Comparison of ENCODE assay signal across 2 cellular contexts in the genomic region with DNA sequence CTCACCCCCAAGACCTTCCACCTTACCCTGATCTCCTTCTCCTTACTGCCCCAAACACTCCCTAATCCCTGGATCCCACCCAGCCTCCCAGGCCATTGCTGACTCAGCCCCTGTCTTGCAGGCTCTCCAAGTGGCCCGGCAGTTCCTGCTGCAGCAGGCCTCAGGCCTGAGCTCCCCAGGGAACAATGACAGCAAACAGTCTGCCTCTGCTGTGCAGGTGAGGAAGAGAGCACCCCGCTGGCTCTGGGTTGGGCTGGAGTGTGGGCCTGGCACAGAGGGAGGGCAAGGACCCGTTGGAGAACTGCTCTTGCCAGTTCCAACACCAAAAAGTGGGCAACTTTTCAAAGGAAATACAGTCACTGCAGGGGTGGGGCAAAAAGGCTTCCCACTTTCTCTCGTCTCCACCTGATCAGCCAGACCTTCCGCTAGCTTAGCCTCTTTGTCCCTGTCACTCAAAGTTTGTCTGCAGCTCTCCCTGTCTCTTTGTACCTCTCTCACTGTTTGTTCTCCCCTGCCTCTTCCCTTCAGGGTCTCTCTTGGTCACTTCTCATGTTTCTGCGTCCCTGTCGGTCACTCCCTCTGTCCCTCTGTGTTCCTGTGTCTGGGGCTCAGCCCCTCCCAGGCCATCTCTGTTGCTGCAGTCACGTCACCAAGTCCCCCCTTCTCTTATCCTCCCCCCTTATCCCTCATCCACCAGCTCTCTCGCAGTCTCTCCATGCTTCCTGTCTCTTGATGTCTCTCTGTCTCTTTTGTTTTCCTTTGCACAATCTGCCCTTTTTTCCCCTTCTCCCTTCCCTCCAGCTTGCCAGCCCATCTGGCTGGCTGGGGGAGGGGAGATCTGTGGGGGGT.
TF ChIP-seq lines count a peak whose summit lies in the region.

No MANE protein-coding gene starts in this region.

TF ChIP-seq in HCT116, 20 proteins besides CTCF, POLR2A, EP300 and RAD21:
- TF ChIP-seq SRF (IDR thresholded peaks at IDR 0.05; ENCODE audit: low read depth) = no peak
- no peak; the same call in 1 of the 2 replicates for TF ChIP-seq JUND (IDR thresholded peaks at IDR 0.05)
- peak; percentile 27; the same call in 1 of the 2 replicates for TF ChIP-seq POLR2AphosphoS5 (IDR thresholded peaks at IDR 0.05; ENCODE audit: low read depth, low read length)
- no peak for TF ChIP-seq CEBPB (IDR thresholded peaks at IDR 0.05; ENCODE audit: low read depth)
- TF ChIP-seq TCF7L2 (IDR thresholded peaks at IDR 0.05; ENCODE audit: borderline replicate concordance, extremely low read depth, insufficient read depth, insufficient read length) = peak; percentile 51
- peak; percentile 66 for TF ChIP-seq SP1 (IDR thresholded peaks at IDR 0.05; ENCODE audit: low read depth)
- TF ChIP-seq, protein P1, sequence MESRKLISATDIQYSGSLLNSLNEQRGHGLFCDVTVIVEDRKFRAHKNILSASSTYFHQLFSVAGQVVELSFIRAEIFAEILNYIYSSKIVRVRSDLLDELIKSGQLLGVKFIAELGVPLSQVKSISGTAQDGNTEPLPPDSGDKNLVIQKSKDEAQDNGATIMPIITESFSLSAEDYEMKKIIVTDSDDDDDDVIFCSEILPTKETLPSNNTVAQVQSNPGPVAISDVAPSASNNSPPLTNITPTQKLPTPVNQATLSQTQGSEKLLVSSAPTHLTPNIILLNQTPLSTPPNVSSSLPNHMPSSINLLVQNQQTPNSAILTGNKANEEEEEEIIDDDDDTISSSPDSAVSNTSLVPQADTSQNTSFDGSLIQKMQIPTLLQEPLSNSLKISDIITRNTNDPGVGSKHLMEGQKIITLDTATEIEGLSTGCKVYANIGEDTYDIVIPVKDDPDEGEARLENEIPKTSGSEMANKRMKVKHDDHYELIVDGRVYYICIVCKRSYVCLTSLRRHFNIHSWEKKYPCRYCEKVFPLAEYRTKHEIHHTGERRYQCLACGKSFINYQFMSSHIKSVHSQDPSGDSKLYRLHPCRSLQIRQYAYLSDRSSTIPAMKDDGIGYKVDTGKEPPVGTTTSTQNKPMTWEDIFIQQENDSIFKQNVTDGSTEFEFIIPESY (IDR thresholded peaks at IDR 0.05; ENCODE audit: extremely low read depth, insufficient replicate concordance, low read length) = no peak
- no peak for TF ChIP-seq SIN3A (IDR thresholded peaks at IDR 0.05; ENCODE audit: low read depth)
- TF ChIP-seq, protein P2, sequence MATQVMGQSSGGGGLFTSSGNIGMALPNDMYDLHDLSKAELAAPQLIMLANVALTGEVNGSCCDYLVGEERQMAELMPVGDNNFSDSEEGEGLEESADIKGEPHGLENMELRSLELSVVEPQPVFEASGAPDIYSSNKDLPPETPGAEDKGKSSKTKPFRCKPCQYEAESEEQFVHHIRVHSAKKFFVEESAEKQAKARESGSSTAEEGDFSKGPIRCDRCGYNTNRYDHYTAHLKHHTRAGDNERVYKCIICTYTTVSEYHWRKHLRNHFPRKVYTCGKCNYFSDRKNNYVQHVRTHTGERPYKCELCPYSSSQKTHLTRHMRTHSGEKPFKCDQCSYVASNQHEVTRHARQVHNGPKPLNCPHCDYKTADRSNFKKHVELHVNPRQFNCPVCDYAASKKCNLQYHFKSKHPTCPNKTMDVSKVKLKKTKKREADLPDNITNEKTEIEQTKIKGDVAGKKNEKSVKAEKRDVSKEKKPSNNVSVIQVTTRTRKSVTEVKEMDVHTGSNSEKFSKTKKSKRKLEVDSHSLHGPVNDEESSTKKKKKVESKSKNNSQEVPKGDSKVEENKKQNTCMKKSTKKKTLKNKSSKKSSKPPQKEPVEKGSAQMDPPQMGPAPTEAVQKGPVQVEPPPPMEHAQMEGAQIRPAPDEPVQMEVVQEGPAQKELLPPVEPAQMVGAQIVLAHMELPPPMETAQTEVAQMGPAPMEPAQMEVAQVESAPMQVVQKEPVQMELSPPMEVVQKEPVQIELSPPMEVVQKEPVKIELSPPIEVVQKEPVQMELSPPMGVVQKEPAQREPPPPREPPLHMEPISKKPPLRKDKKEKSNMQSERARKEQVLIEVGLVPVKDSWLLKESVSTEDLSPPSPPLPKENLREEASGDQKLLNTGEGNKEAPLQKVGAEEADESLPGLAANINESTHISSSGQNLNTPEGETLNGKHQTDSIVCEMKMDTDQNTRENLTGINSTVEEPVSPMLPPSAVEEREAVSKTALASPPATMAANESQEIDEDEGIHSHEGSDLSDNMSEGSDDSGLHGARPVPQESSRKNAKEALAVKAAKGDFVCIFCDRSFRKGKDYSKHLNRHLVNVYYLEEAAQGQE (IDR thresholded peaks at IDR 0.05; ENCODE audit: low read depth) = no peak
- TF ChIP-seq ZFX (IDR thresholded peaks at IDR 0.05) = peak; percentile 29; the same call in 1 of the 2 replicates
- TF ChIP-seq EZH2 (IDR thresholded peaks at IDR 0.05) = no peak
- TF ChIP-seq, protein P3, sequence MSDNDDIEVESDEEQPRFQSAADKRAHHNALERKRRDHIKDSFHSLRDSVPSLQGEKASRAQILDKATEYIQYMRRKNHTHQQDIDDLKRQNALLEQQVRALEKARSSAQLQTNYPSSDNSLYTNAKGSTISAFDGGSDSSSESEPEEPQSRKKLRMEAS (IDR thresholded peaks at IDR 0.05) = no peak
- no peak; the same call in 1 of the 2 replicates for TF ChIP-seq FOSL1 (IDR thresholded peaks at IDR 0.05; ENCODE audit: low read depth)
- TF ChIP-seq CBX3 (IDR thresholded peaks at IDR 0.05; ENCODE audit: low read depth) = no peak; the same call in 1 of the 2 replicates
- no peak for TF ChIP-seq ZNF274 (IDR thresholded peaks at IDR 0.05; ENCODE audit: low read depth, low read length)
- no peak for TF ChIP-seq ELF1 (IDR thresholded peaks at IDR 0.05; ENCODE audit: borderline replicate concordance, low read depth)
- TF ChIP-seq EZH2phosphoT487 (IDR thresholded peaks at IDR 0.05; ENCODE audit: borderline replicate concordance) = no peak

TF ChIP-seq in H1, 55 proteins besides CTCF, POLR2A, EP300 and RAD21 (continues in another document):
- no peak for TF ChIP-seq CHD1 (IDR thresholded peaks at IDR 0.05; ENCODE audit: low read depth, low read length)
- no peak for TF ChIP-seq BCL11A (IDR thresholded peaks at IDR 0.05; ENCODE audit: low read depth in 2 of 2, low read length in 2 of 2)
- TF ChIP-seq JUN (IDR thresholded peaks at IDR 0.05; ENCODE audit: low read depth, low read length) = no peak
- peak; percentile 65 for TF ChIP-seq CREB1 (IDR thresholded peaks at IDR 0.05)
- no peak; the same call in 1 of the 2 replicates for TF ChIP-seq CHD2 (IDR thresholded peaks at IDR 0.05; ENCODE audit: low read length)
- TF ChIP-seq KDM4A (IDR thresholded peaks at IDR 0.05; ENCODE audit: low read depth, low read length, severe bottlenecking) = peak; percentile 3
- TF ChIP-seq, protein P3 (IDR thresholded peaks at IDR 0.05) = peak; percentile 62
- TF ChIP-seq SAP30 (IDR thresholded peaks at IDR 0.05; ENCODE audit: insufficient read depth, insufficient replicate concordance, low read length) = no peak
- peak; percentile 47 for TF ChIP-seq CTBP2 (IDR thresholded peaks at IDR 0.05; ENCODE audit: borderline replicate concordance, insufficient read depth, insufficient read length, low read length)
- TF ChIP-seq TEAD4 (IDR thresholded peaks at IDR 0.05; ENCODE audit: low read depth, low read length) = no peak
- no peak for TF ChIP-seq CBX5 (IDR thresholded peaks at IDR 0.05; ENCODE audit: low read depth, low read length)
- TF ChIP-seq, protein P4, sequence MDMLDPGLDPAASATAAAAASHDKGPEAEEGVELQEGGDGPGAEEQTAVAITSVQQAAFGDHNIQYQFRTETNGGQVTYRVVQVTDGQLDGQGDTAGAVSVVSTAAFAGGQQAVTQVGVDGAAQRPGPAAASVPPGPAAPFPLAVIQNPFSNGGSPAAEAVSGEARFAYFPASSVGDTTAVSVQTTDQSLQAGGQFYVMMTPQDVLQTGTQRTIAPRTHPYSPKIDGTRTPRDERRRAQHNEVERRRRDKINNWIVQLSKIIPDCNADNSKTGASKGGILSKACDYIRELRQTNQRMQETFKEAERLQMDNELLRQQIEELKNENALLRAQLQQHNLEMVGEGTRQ (IDR thresholded peaks at IDR 0.05; ENCODE audit: low read length) = no peak; the same call in 1 of the 2 replicates
- no peak for TF ChIP-seq RFX5 (IDR thresholded peaks at IDR 0.05; ENCODE audit: borderline replicate concordance, low read depth, low read length)
- TF ChIP-seq MAFK (IDR thresholded peaks at IDR 0.05; ENCODE audit: low read depth, low read length) = peak; percentile 28; the same call in 1 of the 2 replicates
- no peak for TF ChIP-seq POU5F1 (IDR thresholded peaks at IDR 0.05; ENCODE audit: low read depth, low read length)
- TF ChIP-seq EZH2 (IDR thresholded peaks at IDR 0.05; ENCODE audit: low read depth, low read length, severe bottlenecking) = no peak
- no peak for TF ChIP-seq TAF1 (IDR thresholded peaks at IDR 0.05; ENCODE audit: low read depth, low read length)
- TF ChIP-seq EGR1 (IDR thresholded peaks at IDR 0.05; ENCODE audit: borderline replicate concordance, low read depth, low read length) = no peak
- TF ChIP-seq, protein P5, sequence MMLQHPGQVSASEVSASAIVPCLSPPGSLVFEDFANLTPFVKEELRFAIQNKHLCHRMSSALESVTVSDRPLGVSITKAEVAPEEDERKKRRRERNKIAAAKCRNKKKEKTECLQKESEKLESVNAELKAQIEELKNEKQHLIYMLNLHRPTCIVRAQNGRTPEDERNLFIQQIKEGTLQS (IDR thresholded peaks at IDR 0.05; ENCODE audit: insufficient read depth, low read depth, low read length) = no peak
- TF ChIP-seq, protein P6, sequence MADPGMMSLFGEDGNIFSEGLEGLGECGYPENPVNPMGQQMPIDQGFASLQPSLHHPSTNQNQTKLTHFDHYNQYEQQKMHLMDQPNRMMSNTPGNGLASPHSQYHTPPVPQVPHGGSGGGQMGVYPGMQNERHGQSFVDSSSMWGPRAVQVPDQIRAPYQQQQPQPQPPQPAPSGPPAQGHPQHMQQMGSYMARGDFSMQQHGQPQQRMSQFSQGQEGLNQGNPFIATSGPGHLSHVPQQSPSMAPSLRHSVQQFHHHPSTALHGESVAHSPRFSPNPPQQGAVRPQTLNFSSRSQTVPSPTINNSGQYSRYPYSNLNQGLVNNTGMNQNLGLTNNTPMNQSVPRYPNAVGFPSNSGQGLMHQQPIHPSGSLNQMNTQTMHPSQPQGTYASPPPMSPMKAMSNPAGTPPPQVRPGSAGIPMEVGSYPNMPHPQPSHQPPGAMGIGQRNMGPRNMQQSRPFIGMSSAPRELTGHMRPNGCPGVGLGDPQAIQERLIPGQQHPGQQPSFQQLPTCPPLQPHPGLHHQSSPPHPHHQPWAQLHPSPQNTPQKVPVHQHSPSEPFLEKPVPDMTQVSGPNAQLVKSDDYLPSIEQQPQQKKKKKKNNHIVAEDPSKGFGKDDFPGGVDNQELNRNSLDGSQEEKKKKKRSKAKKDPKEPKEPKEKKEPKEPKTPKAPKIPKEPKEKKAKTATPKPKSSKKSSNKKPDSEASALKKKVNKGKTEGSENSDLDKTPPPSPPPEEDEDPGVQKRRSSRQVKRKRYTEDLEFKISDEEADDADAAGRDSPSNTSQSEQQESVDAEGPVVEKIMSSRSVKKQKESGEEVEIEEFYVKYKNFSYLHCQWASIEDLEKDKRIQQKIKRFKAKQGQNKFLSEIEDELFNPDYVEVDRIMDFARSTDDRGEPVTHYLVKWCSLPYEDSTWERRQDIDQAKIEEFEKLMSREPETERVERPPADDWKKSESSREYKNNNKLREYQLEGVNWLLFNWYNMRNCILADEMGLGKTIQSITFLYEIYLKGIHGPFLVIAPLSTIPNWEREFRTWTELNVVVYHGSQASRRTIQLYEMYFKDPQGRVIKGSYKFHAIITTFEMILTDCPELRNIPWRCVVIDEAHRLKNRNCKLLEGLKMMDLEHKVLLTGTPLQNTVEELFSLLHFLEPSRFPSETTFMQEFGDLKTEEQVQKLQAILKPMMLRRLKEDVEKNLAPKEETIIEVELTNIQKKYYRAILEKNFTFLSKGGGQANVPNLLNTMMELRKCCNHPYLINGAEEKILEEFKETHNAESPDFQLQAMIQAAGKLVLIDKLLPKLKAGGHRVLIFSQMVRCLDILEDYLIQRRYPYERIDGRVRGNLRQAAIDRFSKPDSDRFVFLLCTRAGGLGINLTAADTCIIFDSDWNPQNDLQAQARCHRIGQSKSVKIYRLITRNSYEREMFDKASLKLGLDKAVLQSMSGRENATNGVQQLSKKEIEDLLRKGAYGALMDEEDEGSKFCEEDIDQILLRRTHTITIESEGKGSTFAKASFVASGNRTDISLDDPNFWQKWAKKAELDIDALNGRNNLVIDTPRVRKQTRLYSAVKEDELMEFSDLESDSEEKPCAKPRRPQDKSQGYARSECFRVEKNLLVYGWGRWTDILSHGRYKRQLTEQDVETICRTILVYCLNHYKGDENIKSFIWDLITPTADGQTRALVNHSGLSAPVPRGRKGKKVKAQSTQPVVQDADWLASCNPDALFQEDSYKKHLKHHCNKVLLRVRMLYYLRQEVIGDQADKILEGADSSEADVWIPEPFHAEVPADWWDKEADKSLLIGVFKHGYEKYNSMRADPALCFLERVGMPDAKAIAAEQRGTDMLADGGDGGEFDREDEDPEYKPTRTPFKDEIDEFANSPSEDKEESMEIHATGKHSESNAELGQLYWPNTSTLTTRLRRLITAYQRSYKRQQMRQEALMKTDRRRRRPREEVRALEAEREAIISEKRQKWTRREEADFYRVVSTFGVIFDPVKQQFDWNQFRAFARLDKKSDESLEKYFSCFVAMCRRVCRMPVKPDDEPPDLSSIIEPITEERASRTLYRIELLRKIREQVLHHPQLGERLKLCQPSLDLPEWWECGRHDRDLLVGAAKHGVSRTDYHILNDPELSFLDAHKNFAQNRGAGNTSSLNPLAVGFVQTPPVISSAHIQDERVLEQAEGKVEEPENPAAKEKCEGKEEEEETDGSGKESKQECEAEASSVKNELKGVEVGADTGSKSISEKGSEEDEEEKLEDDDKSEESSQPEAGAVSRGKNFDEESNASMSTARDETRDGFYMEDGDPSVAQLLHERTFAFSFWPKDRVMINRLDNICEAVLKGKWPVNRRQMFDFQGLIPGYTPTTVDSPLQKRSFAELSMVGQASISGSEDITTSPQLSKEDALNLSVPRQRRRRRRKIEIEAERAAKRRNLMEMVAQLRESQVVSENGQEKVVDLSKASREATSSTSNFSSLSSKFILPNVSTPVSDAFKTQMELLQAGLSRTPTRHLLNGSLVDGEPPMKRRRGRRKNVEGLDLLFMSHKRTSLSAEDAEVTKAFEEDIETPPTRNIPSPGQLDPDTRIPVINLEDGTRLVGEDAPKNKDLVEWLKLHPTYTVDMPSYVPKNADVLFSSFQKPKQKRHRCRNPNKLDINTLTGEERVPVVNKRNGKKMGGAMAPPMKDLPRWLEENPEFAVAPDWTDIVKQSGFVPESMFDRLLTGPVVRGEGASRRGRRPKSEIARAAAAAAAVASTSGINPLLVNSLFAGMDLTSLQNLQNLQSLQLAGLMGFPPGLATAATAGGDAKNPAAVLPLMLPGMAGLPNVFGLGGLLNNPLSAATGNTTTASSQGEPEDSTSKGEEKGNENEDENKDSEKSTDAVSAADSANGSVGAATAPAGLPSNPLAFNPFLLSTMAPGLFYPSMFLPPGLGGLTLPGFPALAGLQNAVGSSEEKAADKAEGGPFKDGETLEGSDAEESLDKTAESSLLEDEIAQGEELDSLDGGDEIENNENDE (IDR thresholded peaks at IDR 0.05; ENCODE audit: insufficient replicate concordance, low read length) = no peak
- peak; percentile 81; the same call in 1 of the 2 replicates for TF ChIP-seq RBBP5 (IDR thresholded peaks at IDR 0.05; ENCODE audit: borderline replicate concordance, low read depth, low read length)
- no peak for TF ChIP-seq SP1 (IDR thresholded peaks at IDR 0.05; ENCODE audit: low read depth, low read length)
- no peak for TF ChIP-seq RXRA (IDR thresholded peaks at IDR 0.05; ENCODE audit: insufficient read depth, low read depth, low read length)
- peak in 1 of 2 experiments; percentile 70; a peak in 2 of 4 replicates for TF ChIP-seq SIN3A (conservative IDR thresholded peaks at IDR 0.05 in 1 of 2, IDR thresholded peaks at IDR 0.05 in 1 of 2; ENCODE audit: low read depth in 1 of 2, low read length in 2 of 2)
- 0 out of 2 replicates have a peak, but pooled peaks have one; percentile 25 for TF ChIP-seq BACH1 (IDR thresholded peaks at IDR 0.05; ENCODE audit: low read length)
- peak; percentile 38 for TF ChIP-seq ASH2L (IDR thresholded peaks at IDR 0.05; ENCODE audit: low read length)
- TF ChIP-seq NANOG (IDR thresholded peaks at IDR 0.05; ENCODE audit: insufficient read depth, low read depth, low read length, poor library complexity, severe bottlenecking) = no peak
